In the genomic region with DNA sequence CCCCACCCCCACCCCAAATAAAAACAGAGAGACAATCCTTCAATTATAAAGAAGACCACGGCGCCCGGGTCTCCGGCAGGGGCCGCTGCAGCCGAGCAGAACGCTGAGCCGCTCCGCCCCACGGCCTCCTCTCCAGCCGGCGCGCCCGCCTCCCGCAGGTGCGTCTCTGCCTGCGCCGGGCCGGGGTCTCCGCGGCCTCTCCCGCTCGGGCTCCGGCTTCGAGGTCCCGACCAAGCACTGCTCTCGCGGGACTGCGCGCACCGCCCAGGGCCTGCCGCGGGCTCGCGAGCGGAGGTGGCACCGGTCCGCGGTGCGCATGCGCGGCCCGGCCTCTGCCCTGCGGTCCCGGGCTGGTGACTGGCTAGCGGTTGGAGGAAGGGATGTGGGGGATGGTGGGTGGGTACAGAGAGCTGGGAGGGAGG, we compare ENCODE assay signal across 8 cellular contexts. TPM values are rescaled to one million over a fixed set of nuclear protein-coding genes. Genes with fewer than 3 reads are reported as not detected.
DNase-seq lines count a peak whose midpoint lies in the region; ATAC-seq and TF ChIP-seq lines count a peak whose summit lies in the region.

No MANE protein-coding gene starts in this region.

- DNase-seq in AG08396 (ENCODE audit: low spot score) = peak; percentile 99
- DNase-seq in NCI-H2171 treated with DMSO at 0.1 percent for 48 hours (lab: John Stamatoyannopoulos, UW) = peak; percentile 96
- DNase-seq in WTC11 (ENCODE audit: low spot score) = peak; percentile 95
- peak; percentile 91 to 96 for DNase-seq in cardiac fibroblast (ENCODE audit: low read depth in 2 of 2)
- peak; percentile 98 for DNase-seq in islet precursor cell
- peak; percentile 91 for DNase-seq in stimulated activated CD4-positive, alpha-beta T cell treated with anti-CD3 and anti-CD28 coated beads, Interleukin-12 subunit alpha, Interleukin-12 subunit beta, amount 100 ng/mL, for 4 hours

- TF ChIP-seq CTCF in WTC11 (IDR thresholded peaks at IDR 0.05) (no peak; the same call in 1 of the 2 replicates), cardiac fibroblast (IDR thresholded peaks at IDR 0.05; ENCODE audit: low read depth, low read length) (peak; percentile 31)

- H3K36me3 Mint-ChIP-seq in WTC11 = no peaks in the 10 kb centered on the region; the same call in none of the 2 replicates

- CTCF ChIA-PET in WTC11 (lab: Charles Lee) = interaction anchor here (0.5 to 2.8 kb wide), 44 partner anchors 10 to 425 kb away, joined by 3 to 41 read pairs (median 5); a partner anchor contains a TSS

- POLR2A ChIA-PET in WTC11 (lab: Charles Lee) = interaction anchor here (0.6 to 1.9 kb wide), 11 partner anchors 13 to 211 kb away, joined by 3 to 18 read pairs (median 3); a partner anchor contains a TSS

- no peaks in the 10 kb centered on the region for H3K27me3 Mint-ChIP-seq in WTC11 (ENCODE audit: low read depth)

- ATAC-seq in GM18873 (IDR thresholded peaks at IDR 0.05; ENCODE audit: low FRiP score, unreplicated experiment) (peak; percentile 69), HG03135 (IDR thresholded peaks at IDR 0.05; ENCODE audit: unreplicated experiment) (peak; percentile 72), WTC11 (peak; percentile 90)

- peaks cover 36% of the 10 kb centered on the region for H3K4me1 Mint-ChIP-seq in WTC11

- H3K4me3 Mint-ChIP-seq in WTC11 = peak overlapping the region; percentile 92

- peaks cover 6% of the 10 kb centered on the region; the same call in 1 of the 2 replicates for H3K9me3 Mint-ChIP-seq in WTC11

- H3K4me3 ChIP-seq in cardiac fibroblast (replicated peaks in 1 of 2; ENCODE audit: low read depth in 2 of 2, low read length in 2 of 2) = peak overlapping the region; percentile 77 to 95

- H3K27ac Mint-ChIP-seq in WTC11 = peak overlapping the region; percentile 98

TF ChIP-seq in WTC11, 78 proteins besides CTCF, POLR2A, EP300 and RAD21:
- TF ChIP-seq, protein P1, sequence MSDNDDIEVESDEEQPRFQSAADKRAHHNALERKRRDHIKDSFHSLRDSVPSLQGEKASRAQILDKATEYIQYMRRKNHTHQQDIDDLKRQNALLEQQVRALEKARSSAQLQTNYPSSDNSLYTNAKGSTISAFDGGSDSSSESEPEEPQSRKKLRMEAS (CRISPR knock-in tag; IDR thresholded peaks at IDR 0.05) = peak; percentile 3; the same call in 1 of the 2 replicates
- TF ChIP-seq GABPB1 (CRISPR knock-in tag; IDR thresholded peaks at IDR 0.05) (peak; percentile 50; the same call in 1 of the 2 replicates), SP1 (CRISPR knock-in tag; conservative IDR thresholded peaks at IDR 0.05) (peak; percentile 54; the same call in 1 of the 2 replicates), CREM (CRISPR knock-in tag; IDR thresholded peaks at IDR 0.05) (peak; percentile 14; the same call in 1 of the 2 replicates), IRF2 (CRISPR knock-in tag; IDR thresholded peaks at IDR 0.05; ENCODE audit: borderline replicate concordance, low read depth) (no peak), ETV6 (CRISPR knock-in tag; IDR thresholded peaks at IDR 0.05) (peak; percentile 33; the same call in 1 of the 2 replicates), ZNF121 (CRISPR knock-in tag; IDR thresholded peaks at IDR 0.05) (peak; percentile 94), EMX1 (CRISPR knock-in tag; IDR thresholded peaks at IDR 0.05) (no peak)
- TF ChIP-seq, protein P2, sequence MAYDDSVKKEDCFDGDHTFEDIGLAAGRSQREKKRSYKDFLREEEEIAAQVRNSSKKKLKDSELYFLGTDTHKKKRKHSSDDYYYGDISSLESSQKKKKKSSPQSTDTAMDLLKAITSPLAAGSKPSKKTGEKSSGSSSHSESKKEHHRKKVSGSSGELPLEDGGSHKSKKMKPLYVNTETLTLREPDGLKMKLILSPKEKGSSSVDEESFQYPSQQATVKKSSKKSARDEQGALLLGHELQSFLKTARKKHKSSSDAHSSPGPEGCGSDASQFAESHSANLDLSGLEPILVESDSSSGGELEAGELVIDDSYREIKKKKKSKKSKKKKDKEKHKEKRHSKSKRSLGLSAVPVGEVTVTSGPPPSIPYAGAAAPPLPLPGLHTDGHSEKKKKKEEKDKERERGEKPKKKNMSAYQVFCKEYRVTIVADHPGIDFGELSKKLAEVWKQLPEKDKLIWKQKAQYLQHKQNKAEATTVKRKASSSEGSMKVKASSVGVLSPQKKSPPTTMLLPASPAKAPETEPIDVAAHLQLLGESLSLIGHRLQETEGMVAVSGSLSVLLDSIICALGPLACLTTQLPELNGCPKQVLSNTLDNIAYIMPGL (CRISPR knock-in tag; IDR thresholded peaks at IDR 0.05) = peak; percentile 83
- TF ChIP-seq, protein P3, sequence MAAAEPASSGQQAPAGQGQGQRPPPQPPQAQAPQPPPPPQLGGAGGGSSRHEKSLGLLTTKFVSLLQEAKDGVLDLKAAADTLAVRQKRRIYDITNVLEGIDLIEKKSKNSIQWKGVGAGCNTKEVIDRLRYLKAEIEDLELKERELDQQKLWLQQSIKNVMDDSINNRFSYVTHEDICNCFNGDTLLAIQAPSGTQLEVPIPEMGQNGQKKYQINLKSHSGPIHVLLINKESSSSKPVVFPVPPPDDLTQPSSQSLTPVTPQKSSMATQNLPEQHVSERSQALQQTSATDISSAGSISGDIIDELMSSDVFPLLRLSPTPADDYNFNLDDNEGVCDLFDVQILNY (CRISPR knock-in tag; IDR thresholded peaks at IDR 0.05) = peak; percentile 84; the same call in 1 of the 2 replicates
- TF ChIP-seq, protein P4, sequence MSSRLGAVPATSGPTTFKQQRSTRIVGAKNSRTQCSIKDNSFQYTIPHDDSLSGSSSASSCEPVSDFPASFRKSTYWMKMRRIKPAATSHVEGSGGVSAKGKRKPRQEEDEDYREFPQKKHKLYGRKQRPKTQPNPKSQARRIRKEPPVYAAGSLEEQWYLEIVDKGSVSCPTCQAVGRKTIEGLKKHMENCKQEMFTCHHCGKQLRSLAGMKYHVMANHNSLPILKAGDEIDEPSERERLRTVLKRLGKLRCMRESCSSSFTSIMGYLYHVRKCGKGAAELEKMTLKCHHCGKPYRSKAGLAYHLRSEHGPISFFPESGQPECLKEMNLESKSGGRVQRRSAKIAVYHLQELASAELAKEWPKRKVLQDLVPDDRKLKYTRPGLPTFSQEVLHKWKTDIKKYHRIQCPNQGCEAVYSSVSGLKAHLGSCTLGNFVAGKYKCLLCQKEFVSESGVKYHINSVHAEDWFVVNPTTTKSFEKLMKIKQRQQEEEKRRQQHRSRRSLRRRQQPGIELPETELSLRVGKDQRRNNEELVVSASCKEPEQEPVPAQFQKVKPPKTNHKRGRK (CRISPR knock-in tag; IDR thresholded peaks at IDR 0.05; ENCODE audit: borderline replicate concordance) = no peak
- TF ChIP-seq, protein P5, sequence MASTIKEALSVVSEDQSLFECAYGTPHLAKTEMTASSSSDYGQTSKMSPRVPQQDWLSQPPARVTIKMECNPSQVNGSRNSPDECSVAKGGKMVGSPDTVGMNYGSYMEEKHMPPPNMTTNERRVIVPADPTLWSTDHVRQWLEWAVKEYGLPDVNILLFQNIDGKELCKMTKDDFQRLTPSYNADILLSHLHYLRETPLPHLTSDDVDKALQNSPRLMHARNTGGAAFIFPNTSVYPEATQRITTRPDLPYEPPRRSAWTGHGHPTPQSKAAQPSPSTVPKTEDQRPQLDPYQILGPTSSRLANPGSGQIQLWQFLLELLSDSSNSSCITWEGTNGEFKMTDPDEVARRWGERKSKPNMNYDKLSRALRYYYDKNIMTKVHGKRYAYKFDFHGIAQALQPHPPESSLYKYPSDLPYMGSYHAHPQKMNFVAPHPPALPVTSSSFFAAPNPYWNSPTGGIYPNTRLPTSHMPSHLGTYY (CRISPR knock-in tag; IDR thresholded peaks at IDR 0.05) = no peak
- TF ChIP-seq, protein P6, sequence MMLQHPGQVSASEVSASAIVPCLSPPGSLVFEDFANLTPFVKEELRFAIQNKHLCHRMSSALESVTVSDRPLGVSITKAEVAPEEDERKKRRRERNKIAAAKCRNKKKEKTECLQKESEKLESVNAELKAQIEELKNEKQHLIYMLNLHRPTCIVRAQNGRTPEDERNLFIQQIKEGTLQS (CRISPR knock-in tag; conservative IDR thresholded peaks at IDR 0.05) = no peak
- TF ChIP-seq, protein P7, sequence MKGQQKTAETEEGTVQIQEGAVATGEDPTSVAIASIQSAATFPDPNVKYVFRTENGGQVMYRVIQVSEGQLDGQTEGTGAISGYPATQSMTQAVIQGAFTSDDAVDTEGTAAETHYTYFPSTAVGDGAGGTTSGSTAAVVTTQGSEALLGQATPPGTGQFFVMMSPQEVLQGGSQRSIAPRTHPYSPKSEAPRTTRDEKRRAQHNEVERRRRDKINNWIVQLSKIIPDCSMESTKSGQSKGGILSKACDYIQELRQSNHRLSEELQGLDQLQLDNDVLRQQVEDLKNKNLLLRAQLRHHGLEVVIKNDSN (CRISPR knock-in tag; IDR thresholded peaks at IDR 0.05) = no peak; the same call in 1 of the 2 replicates

RNA-seq across cellular contexts. Expression of a gene that starts 0.2 kb away (rescaled TPM):
- total RNA-seq in WTC11 (2021) = 11.8 to 16.3 TPM (median 15.5 TPM) in 3 replicates

RNA-seq across cellular contexts. Expression of a gene that starts 41.0 kb away (rescaled TPM):
- total RNA-seq in WTC11 (2021) = 65.3 to 76.1 TPM (median 66.5 TPM) in 3 replicates

Comparison
In these comparisons a context has a peak if more than half of its experiments do, and no peak if none do; other contexts are left out.
1. Peak in every context shown above with its lines: DNase-seq, ATAC-seq and H3K4me3 ChIP-seq.